ENCODE assay signal across 23 cellular contexts in genomic region chr6:129177801-129178200, GRCh38.
"Had no signal": no experiment of that assay in that cellular context is flagged by ENCODE, and none has a peak within 500 bp of the region (broad histone marks: within the 10 kb centered on the region; RNA-seq: fewer than 3 reads in every experiment).

No MANE protein-coding gene starts in this region.

- H3K27ac ChIP-seq: colonic mucosa, esophagus squamous epithelium, hepatocyte, left lung, lower lobe of right lung, pancreas, sigmoid colon, stomach, thyroid gland had no signal

- H3K27ac Mint-ChIP-seq: dendritic cell treated with granulocyte-macrophage colony-stimulating factor and Interleukin-4, amounts not matched to agents 40 ng/mL and 50 ng/mL, for 4 days; naive thymus-derived CD8-positive, alpha-beta T cell; nephron progenitor cell; stimulated activated effector memory CD8-positive, alpha-beta T cell treated with anti-CD3 and anti-CD28 coated beads, Interleukin-12 subunit alpha, Interleukin-12 subunit beta, amount 100 ng/mL, for 72 hours; type B pancreatic cell had no signal

- H3K9me3 Mint-ChIP-seq: central memory CD8-positive, alpha-beta T cell; stimulated activated effector memory CD8-positive, alpha-beta T cell treated with anti-CD3 and anti-CD28 coated beads, Interleukin-12 subunit alpha, Interleukin-12 subunit beta, amount 100 ng/mL, for 72 hours; type B pancreatic cell had no signal

- H3K36me3 ChIP-seq: colonic mucosa, esophagus squamous epithelium, left lung, lower lobe of right lung, pancreas, sigmoid colon, thyroid gland had no signal

- H3K27me3 Mint-ChIP-seq: dendritic cell treated with granulocyte-macrophage colony-stimulating factor and Interleukin-4, amounts not matched to agents 40 ng/mL and 50 ng/mL, for 4 days; type B pancreatic cell had no signal

- H3K9me3 ChIP-seq: colonic mucosa, esophagus squamous epithelium, left lung, lower lobe of right lung, pancreas, sigmoid colon, stomach, thyroid gland had no signal

- H3K4me1 ChIP-seq: colonic mucosa, esophagus squamous epithelium, left lung, lower lobe of right lung, pancreas, sigmoid colon, stomach, thyroid gland had no signal

- H2AFZ ChIP-seq: hepatocyte had no signal

- H3K4me3 Mint-ChIP-seq: central memory CD8-positive, alpha-beta T cell; dendritic cell treated with granulocyte-macrophage colony-stimulating factor and Interleukin-4, amounts not matched to agents 40 ng/mL and 50 ng/mL, for 4 days; naive thymus-derived CD8-positive, alpha-beta T cell; nephron progenitor cell; stimulated activated effector memory CD8-positive, alpha-beta T cell treated with anti-CD3 and anti-CD28 coated beads, Interleukin-12 subunit alpha, Interleukin-12 subunit beta, amount 100 ng/mL, for 72 hours; type B pancreatic cell had no signal

- H3K4me2 ChIP-seq: hepatocyte had no signal

- H3K4me1 Mint-ChIP-seq: central memory CD8-positive, alpha-beta T cell; naive thymus-derived CD8-positive, alpha-beta T cell; stimulated activated effector memory CD8-positive, alpha-beta T cell treated with anti-CD3 and anti-CD28 coated beads, Interleukin-12 subunit alpha, Interleukin-12 subunit beta, amount 100 ng/mL, for 72 hours had no signal

- H3K36me3 Mint-ChIP-seq: stimulated activated effector memory CD8-positive, alpha-beta T cell treated with anti-CD3 and anti-CD28 coated beads, Interleukin-12 subunit alpha, Interleukin-12 subunit beta, amount 100 ng/mL, for 72 hours had no signal

- H3K79me2 ChIP-seq: hepatocyte had no signal

- H3K27me3 ChIP-seq: colonic mucosa, esophagus squamous epithelium, hepatocyte, left lung, pancreas, sigmoid colon, stomach, thyroid gland had no signal

- H3K4me3 ChIP-seq: colonic mucosa, esophagus squamous epithelium, hepatocyte, left lung, lower lobe of right lung, pancreas, sigmoid colon, stomach, thyroid gland had no signal

- DNase-seq: colonic mucosa; effector memory CD4-positive, alpha-beta T cell; esophagus squamous epithelium; head of caudate nucleus; kidney; left lung; lower lobe of right lung; naive thymus-derived CD8-positive, alpha-beta T cell; nephron progenitor cell; occipital lobe; pancreas; retina; sigmoid colon; stimulated activated CD4-positive, alpha-beta T cell treated with anti-CD3 and anti-CD28 coated beads, Interleukin-2, amount 100 ng/mL, for 24 hours; stimulated activated CD4-positive, alpha-beta T cell treated with anti-CD3 and anti-CD28 coated beads, Interleukin-4, amount 100 ng/mL, for 24 hours; stimulated activated naive CD4-positive, alpha-beta T cell treated with Interleukin-2 at 50 U/mL for 16 hours; stomach; thyroid gland had no signal
